1 cellular context compared by ENCODE assay signal in the genomic region with DNA sequence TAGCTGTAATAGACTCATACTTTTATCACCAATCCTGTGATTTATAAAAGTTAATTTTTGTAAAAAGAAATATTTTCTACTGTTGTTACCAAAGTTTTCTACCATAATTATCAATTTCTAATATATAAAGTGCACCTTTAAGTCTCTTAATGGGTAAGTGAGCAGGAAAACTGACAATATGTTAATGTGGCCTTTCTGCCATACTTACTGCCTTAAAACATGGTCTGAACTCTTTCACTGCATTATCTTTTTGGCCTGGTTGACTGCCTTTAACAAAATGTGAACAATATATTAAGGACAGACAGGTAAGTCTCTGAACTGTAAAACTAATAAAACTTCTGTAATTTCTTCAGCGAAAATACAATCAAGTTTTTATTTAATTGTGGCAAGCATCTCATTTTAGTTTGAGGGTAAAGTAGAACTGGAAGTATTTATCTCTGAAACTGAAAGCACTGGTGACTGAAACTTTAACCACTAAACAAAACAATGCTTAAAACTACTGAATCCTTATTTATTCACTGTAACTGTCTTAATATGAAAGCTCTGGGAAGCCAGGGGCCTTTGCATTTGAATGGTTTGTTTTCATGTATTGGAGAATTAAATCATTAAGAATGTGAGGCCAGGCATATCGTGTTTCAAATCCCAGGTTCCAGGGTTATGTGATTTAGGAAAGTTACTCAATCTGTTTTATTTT.
TF ChIP-seq lines count a peak whose summit lies in the region.

No MANE protein-coding gene starts in this region.

TF ChIP-seq in SK-N-SH treated with all-trans-retinoic acid at 6 μM for 48 hours, 23 proteins besides CTCF, POLR2A, EP300 and RAD21 (continued from another document):
- TF ChIP-seq, protein P1, sequence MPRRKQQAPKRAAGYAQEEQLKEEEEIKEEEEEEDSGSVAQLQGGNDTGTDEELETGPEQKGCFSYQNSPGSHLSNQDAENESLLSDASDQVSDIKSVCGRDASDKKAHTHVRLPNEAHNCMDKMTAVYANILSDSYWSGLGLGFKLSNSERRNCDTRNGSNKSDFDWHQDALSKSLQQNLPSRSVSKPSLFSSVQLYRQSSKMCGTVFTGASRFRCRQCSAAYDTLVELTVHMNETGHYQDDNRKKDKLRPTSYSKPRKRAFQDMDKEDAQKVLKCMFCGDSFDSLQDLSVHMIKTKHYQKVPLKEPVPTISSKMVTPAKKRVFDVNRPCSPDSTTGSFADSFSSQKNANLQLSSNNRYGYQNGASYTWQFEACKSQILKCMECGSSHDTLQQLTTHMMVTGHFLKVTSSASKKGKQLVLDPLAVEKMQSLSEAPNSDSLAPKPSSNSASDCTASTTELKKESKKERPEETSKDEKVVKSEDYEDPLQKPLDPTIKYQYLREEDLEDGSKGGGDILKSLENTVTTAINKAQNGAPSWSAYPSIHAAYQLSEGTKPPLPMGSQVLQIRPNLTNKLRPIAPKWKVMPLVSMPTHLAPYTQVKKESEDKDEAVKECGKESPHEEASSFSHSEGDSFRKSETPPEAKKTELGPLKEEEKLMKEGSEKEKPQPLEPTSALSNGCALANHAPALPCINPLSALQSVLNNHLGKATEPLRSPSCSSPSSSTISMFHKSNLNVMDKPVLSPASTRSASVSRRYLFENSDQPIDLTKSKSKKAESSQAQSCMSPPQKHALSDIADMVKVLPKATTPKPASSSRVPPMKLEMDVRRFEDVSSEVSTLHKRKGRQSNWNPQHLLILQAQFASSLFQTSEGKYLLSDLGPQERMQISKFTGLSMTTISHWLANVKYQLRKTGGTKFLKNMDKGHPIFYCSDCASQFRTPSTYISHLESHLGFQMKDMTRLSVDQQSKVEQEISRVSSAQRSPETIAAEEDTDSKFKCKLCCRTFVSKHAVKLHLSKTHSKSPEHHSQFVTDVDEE (CRISPR knock-in tag; IDR thresholded peaks at IDR 0.05): no peak
- TF ChIP-seq ARNTL (CRISPR knock-in tag; IDR thresholded peaks at IDR 0.05; ENCODE audit: borderline replicate concordance, low read depth) (no peak), PPARA (CRISPR knock-in tag; IDR thresholded peaks at IDR 0.05; ENCODE audit: borderline replicate concordance) (no peak), TOX (CRISPR knock-in tag; IDR thresholded peaks at IDR 0.05; ENCODE audit: borderline replicate concordance) (no peak), BACH2 (CRISPR knock-in tag; IDR thresholded peaks at IDR 0.05; ENCODE audit: borderline replicate concordance) (no peak), ESRRG (CRISPR knock-in tag; IDR thresholded peaks at IDR 0.05) (no peak)
- TF ChIP-seq, protein P2, sequence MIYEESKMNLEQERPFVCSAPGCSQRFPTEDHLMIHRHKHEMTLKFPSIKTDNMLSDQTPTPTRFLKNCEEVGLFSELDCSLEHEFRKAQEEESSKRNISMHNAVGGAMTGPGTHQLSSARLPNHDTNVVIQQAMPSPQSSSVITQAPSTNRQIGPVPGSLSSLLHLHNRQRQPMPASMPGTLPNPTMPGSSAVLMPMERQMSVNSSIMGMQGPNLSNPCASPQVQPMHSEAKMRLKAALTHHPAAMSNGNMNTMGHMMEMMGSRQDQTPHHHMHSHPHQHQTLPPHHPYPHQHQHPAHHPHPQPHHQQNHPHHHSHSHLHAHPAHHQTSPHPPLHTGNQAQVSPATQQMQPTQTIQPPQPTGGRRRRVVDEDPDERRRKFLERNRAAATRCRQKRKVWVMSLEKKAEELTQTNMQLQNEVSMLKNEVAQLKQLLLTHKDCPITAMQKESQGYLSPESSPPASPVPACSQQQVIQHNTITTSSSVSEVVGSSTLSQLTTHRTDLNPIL (CRISPR knock-in tag; IDR thresholded peaks at IDR 0.05; ENCODE audit: low read depth): no peak
